Comparison of ENCODE assay signal across 29 cellular contexts in the genomic region with DNA sequence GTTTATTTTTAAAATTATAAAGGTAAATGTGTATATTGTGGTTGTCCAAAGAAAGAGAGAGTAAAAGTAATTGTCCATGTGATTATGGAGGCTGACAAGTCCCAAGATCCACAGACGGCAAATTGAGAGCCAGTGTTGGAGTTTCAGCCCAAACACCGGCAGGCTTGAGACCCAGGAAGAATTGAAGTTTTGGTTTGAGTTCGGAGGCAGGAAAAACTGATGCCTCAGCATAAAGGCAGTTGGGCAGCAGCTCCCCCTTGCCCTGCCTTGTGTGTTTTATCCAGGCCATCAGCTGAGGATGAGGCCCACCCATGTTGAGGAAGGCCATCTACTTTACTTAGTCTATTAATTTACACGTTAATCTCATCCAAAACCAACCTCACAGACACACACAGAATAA.
"Had no signal": no experiment of that assay in that cellular context is flagged by ENCODE, and none has a peak within 500 bp of the region (broad histone marks: within the 10 kb centered on the region; RNA-seq: fewer than 3 reads in every experiment).

No MANE protein-coding gene starts in this region.

- H3K4me1 ChIP-seq: adrenal gland, breast epithelium had no signal

- H3K4me3 ChIP-seq: adrenal gland, breast epithelium, MG63, SJSA1 had no signal

- H3K36me3 Mint-ChIP-seq: activated naive CD4-positive, alpha-beta T cell treated with anti-CD3 and anti-CD28 coated beads, Interleukin-2, amount 10 ng/mL, durations not matched to agents 7 days and 5 days; activated naive CD8-positive, alpha-beta T cell treated with anti-CD3 and anti-CD28 coated beads, Interleukin-2, amount 10 ng/mL, durations not matched to agents 7 days and 5 days had no signal

- ATAC-seq: activated CD4-positive, CD25-positive, alpha-beta regulatory T cell treated with anti-CD3 and anti-CD28 coated beads, Interleukin-2, amount 50 U/mL, for 24 hours; activated CD8-positive, alpha-beta T cell treated with anti-CD3 and anti-CD28 coated beads for 36 hours; activated T-cell treated with anti-CD3 and anti-CD28 coated beads, Interleukin-2, amount 50 U/mL, for 72 hours; Panc1 had no signal

- DNase-seq: activated CD4-positive, alpha-beta T cell treated with anti-CD3 and anti-CD28 coated beads for 4 hours; activated CD8-positive, alpha-beta memory T cell treated with anti-CD3 and anti-CD28 coated beads, Interleukin-2, amount 50 U/mL, for 4 hours; activated CD8-positive, alpha-beta T cell treated with anti-CD3 and anti-CD28 coated beads for 36 hours; activated gamma-delta T cell treated with Interleukin-2 at 50 U/mL for 16 hours; activated naive CD4-positive, alpha-beta T cell treated with anti-CD3 and anti-CD28 coated beads, Interleukin-2, amount 10 ng/mL, durations not matched to agents 7 days and 5 days; activated naive CD8-positive, alpha-beta T cell treated with anti-CD3 and anti-CD28 coated beads, Interleukin-2, amount 10 ng/mL, durations not matched to agents 7 days and 5 days; activated T-cell treated with anti-CD3 and anti-CD28 coated beads, Interleukin-2, amount 50 U/mL, for 72 hours; adrenal gland; anterior cingulate cortex; caudate nucleus; MG63; MV-4-11; NCI-H1092 treated with DMSO at 0.1 percent for 48 hours; NCI-H1417 treated with DMSO at 0.1 percent for 48 hours; NCI-H1694; NCI-H2029; NCI-H2107; NCI-H345; NCI-H510A; NCI-H526 treated with DMSO at 0.1 percent for 48 hours; NCI-H82; Right ventricle myocardium superior; RPMI8226 had no signal

- H3K4me3 Mint-ChIP-seq: activated CD8-positive, alpha-beta T cell treated with anti-CD3 and anti-CD28 coated beads for 36 hours; activated naive CD4-positive, alpha-beta T cell treated with anti-CD3 and anti-CD28 coated beads, Interleukin-2, amount 10 ng/mL, durations not matched to agents 7 days and 5 days; activated naive CD8-positive, alpha-beta T cell treated with anti-CD3 and anti-CD28 coated beads, Interleukin-2, amount 10 ng/mL, durations not matched to agents 7 days and 5 days; activated T-cell treated with anti-CD3 and anti-CD28 coated beads, Interleukin-2, amount 50 U/mL, for 72 hours; T-helper 1 cell treated with Interleukin-12 subunit alpha and Interleukin-12 subunit beta and Interleukin-4 antibody, amounts not matched to agents 30 μg/mL and 1 μg/mL, for 36 hours had no signal

- H3K36me3 ChIP-seq: adrenal gland, breast epithelium, MG63, SJSA1 had no signal

- H3K27ac Mint-ChIP-seq: activated CD8-positive, alpha-beta T cell treated with anti-CD3 and anti-CD28 coated beads for 36 hours; activated naive CD4-positive, alpha-beta T cell treated with anti-CD3 and anti-CD28 coated beads, Interleukin-2, amount 10 ng/mL, durations not matched to agents 7 days and 5 days; activated naive CD8-positive, alpha-beta T cell treated with anti-CD3 and anti-CD28 coated beads, Interleukin-2, amount 10 ng/mL, durations not matched to agents 7 days and 5 days; activated T-cell treated with anti-CD3 and anti-CD28 coated beads, Interleukin-2, amount 50 U/mL, for 72 hours; activated T-helper 2 cell treated with anti-CD3 and anti-CD28 coated beads, Interferon-gamma antibody, Interleukin-2, Interleukin-4, amounts not matched to agents 10 μg/mL and 5 μg/mL and 100 μg/mL, durations not matched to agents 14 hours and 24 hours and 36 hours; T-helper 1 cell treated with Interleukin-12 subunit alpha and Interleukin-12 subunit beta and Interleukin-4 antibody, amounts not matched to agents 30 μg/mL and 1 μg/mL, for 36 hours had no signal

- H3K27me3 Mint-ChIP-seq: activated naive CD8-positive, alpha-beta T cell treated with anti-CD3 and anti-CD28 coated beads, Interleukin-2, amount 10 ng/mL, durations not matched to agents 7 days and 5 days had no signal

- H3K4me1 Mint-ChIP-seq: activated naive CD4-positive, alpha-beta T cell treated with anti-CD3 and anti-CD28 coated beads, Interleukin-2, amount 10 ng/mL, durations not matched to agents 7 days and 5 days; activated naive CD8-positive, alpha-beta T cell treated with anti-CD3 and anti-CD28 coated beads, Interleukin-2, amount 10 ng/mL, durations not matched to agents 7 days and 5 days had no signal

- H3K27me3 ChIP-seq: adrenal gland, breast epithelium, MG63, SJSA1 had no signal

- H3K9me3 Mint-ChIP-seq: activated CD8-positive, alpha-beta T cell treated with anti-CD3 and anti-CD28 coated beads for 36 hours; activated naive CD4-positive, alpha-beta T cell treated with anti-CD3 and anti-CD28 coated beads, Interleukin-2, amount 10 ng/mL, durations not matched to agents 7 days and 5 days; activated naive CD8-positive, alpha-beta T cell treated with anti-CD3 and anti-CD28 coated beads, Interleukin-2, amount 10 ng/mL, durations not matched to agents 7 days and 5 days; activated T-cell treated with anti-CD3 and anti-CD28 coated beads, Interleukin-2, amount 50 U/mL, for 72 hours; activated T-helper 2 cell treated with anti-CD3 and anti-CD28 coated beads, Interferon-gamma antibody, Interleukin-2, Interleukin-4, amounts not matched to agents 10 μg/mL and 5 μg/mL and 100 μg/mL, durations not matched to agents 14 hours and 24 hours and 36 hours had no signal

- H3K9me3 ChIP-seq: adrenal gland, breast epithelium, MG63, SJSA1 had no signal

- H3K27ac ChIP-seq: adrenal gland, breast epithelium, SJSA1 had no signal
